In the genomic region with DNA sequence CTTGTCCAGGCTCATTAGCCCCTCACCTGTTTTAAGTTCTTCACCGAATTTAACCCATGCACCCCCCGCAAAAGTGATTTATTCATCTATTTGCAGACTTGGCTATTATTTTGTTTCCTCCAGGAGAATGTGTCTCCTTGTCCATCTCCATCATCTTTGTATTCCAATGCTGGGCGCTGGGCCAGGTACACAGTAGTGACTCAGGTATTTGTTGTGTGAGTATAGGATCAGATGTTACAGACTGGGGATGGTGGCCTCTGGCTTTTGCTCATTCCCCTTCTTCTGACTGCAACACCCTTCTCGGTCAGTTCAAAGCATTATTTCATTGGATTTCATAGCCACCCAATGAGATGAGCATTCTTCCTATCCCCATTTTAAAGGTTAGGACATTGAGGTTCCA, we compare ENCODE assay signal across 26 cellular contexts.
"Had no signal": no experiment of that assay in that cellular context is flagged by ENCODE, and none has a peak within 500 bp of the region (broad histone marks: within the 10 kb centered on the region; RNA-seq: fewer than 3 reads in every experiment).

No MANE protein-coding gene starts in this region.

- H2AFZ ChIP-seq: hepatocyte had no signal

- H3K79me2 ChIP-seq: hepatocyte had no signal

- H3K4me1 ChIP-seq: ascending aorta, pancreas, psoas muscle, right atrium auricular region, spleen had no signal

- DNase-seq: activated B cell treated with CpG ODN at 0.5 μM for 24 hours; activated CD4-positive, alpha-beta T cell treated with anti-CD3 and anti-CD28 coated beads for 36 hours; activated CD4-positive, alpha-beta T cell treated with anti-CD3 and anti-CD28 coated beads, Interleukin-2, amount 50 U/mL, for 4 hours; activated CD8-positive, alpha-beta memory T cell treated with anti-CD3 and anti-CD28 coated beads for 24 hours; activated CD8-positive, alpha-beta memory T cell treated with anti-CD3 and anti-CD28 coated beads, Interleukin-2, amount 50 U/mL, for 4 hours; activated T-cell treated with anti-CD3 and anti-CD28 coated beads, Interleukin-2, amount 50 U/mL, for 24 hours; brain microvascular endothelial cell; central memory CD4-positive, alpha-beta T cell; dermis blood vessel endothelial cell; effector CD8-positive, alpha-beta T cell; foreskin melanocyte; glutamatergic neuron; left cardiac atrium; psoas muscle; spleen; stimulated activated CD4-positive, alpha-beta T cell treated with anti-CD3 and anti-CD28 coated beads, Interleukin-4, amount 100 ng/mL, for 1 hour; stimulated activated naive CD4-positive, alpha-beta T cell; T-helper 9 cell had no signal

- H3K4me2 ChIP-seq: hepatocyte had no signal

- H3K4me3 ChIP-seq: ascending aorta, hepatocyte, pancreas, psoas muscle, right atrium auricular region, spleen, thoracic aorta had no signal

- H3K27ac ChIP-seq: ascending aorta, brain microvascular endothelial cell, hepatocyte, neutrophil, pancreas, psoas muscle, right atrium auricular region, spleen, thoracic aorta had no signal

- H3K9me3 ChIP-seq: ascending aorta, neutrophil, pancreas, psoas muscle, right atrium auricular region, spleen, thoracic aorta had no signal

- H3K27me3 ChIP-seq: ascending aorta, brain microvascular endothelial cell, hepatocyte, pancreas, right atrium auricular region had no signal

- H3K36me3 ChIP-seq: ascending aorta, brain microvascular endothelial cell, neutrophil, pancreas, right atrium auricular region, spleen, thoracic aorta had no signal

- ATAC-seq: activated CD4-positive, alpha-beta T cell treated with anti-CD3 and anti-CD28 coated beads for 36 hours; activated naive CD4-positive, alpha-beta T cell treated with anti-CD3 and anti-CD28 coated beads, Interleukin-2, amount 50 U/mL, for 72 hours; activated T-helper 17 cell treated with anti-CD3 and anti-CD28 coated beads, Interleukin-2, amount 50 U/mL, for 72 hours; left cardiac atrium; pancreas; psoas muscle had no signal
